In genomic region chr2:150994041-150994440, GRCh38 we compare ENCODE assay signal across 18 cellular contexts.
"Had no signal": no experiment of that assay in that cellular context is flagged by ENCODE, and none has a peak within 500 bp of the region (broad histone marks: within the 10 kb centered on the region; RNA-seq: fewer than 3 reads in every experiment).

No MANE protein-coding gene starts in this region.

- H3K4me1 Mint-ChIP-seq: T-cell had no signal

- H3K27me3 ChIP-seq: breast epithelium, heart right ventricle had no signal

- H3K4me3 ChIP-seq: breast epithelium, heart right ventricle, left ventricle myocardium inferior, thoracic aorta had no signal

- H3K4me3 Mint-ChIP-seq: activated CD4-positive, alpha-beta memory T cell treated with anti-CD3 and anti-CD28 coated beads for 36 hours; activated naive CD8-positive, alpha-beta T cell; nephron progenitor cell; stimulated activated naive CD8-positive, alpha-beta T cell treated with anti-CD3 and anti-CD28 coated beads, Interleukin-15, Interleukin-2, amounts not matched to agents 100 ng/mL and 50 ng/mL, for 24 hours; T-cell had no signal

- H3K4me1 ChIP-seq: breast epithelium, left ventricle myocardium inferior had no signal

- H3K27ac Mint-ChIP-seq: activated CD4-positive, alpha-beta memory T cell treated with anti-CD3 and anti-CD28 coated beads for 36 hours; activated naive CD8-positive, alpha-beta T cell; nephron progenitor cell; stimulated activated naive CD8-positive, alpha-beta T cell treated with anti-CD3 and anti-CD28 coated beads, Interleukin-15, Interleukin-2, amounts not matched to agents 100 ng/mL and 50 ng/mL, for 24 hours; T-cell had no signal

- ATAC-seq: heart right ventricle, T-cell had no signal

- H3K27ac ChIP-seq: breast epithelium, heart right ventricle, left ventricle myocardium inferior, thoracic aorta, VCaP had no signal

- H3K36me3 ChIP-seq: breast epithelium, heart right ventricle, left ventricle myocardium inferior, thoracic aorta had no signal

- H3K9me3 ChIP-seq: thoracic aorta had no signal

- H3K27me3 Mint-ChIP-seq: activated CD4-positive, alpha-beta memory T cell treated with anti-CD3 and anti-CD28 coated beads for 36 hours; stimulated activated naive CD8-positive, alpha-beta T cell treated with anti-CD3 and anti-CD28 coated beads, Interleukin-15, Interleukin-2, amounts not matched to agents 100 ng/mL and 50 ng/mL, for 24 hours had no signal

- H3K36me3 Mint-ChIP-seq: activated CD4-positive, alpha-beta memory T cell treated with anti-CD3 and anti-CD28 coated beads for 36 hours; activated naive CD8-positive, alpha-beta T cell; T-cell had no signal

- DNase-seq: activated CD4-positive, alpha-beta memory T cell treated with anti-CD3 and anti-CD28 coated beads for 36 hours; activated gamma-delta T cell; activated T-cell treated with anti-CD3 and anti-CD28 coated beads, Interleukin-2, amount 50 U/mL, for 48 hours; aorta; effector CD4-positive, alpha-beta T cell; heart right ventricle; islet precursor cell; left ventricle myocardium inferior; mesendoderm; nephron progenitor cell; stimulated activated CD4-positive, alpha-beta T cell treated with anti-CD3 and anti-CD28 coated beads, Interleukin-15, amount 100 ng/mL, for 24 hours; stimulated activated CD4-positive, alpha-beta T cell treated with anti-CD3 and anti-CD28 coated beads, Interleukin-4, amount 100 ng/mL, for 24 hours; T-cell had no signal
